Comparison of ENCODE assay signal across 10 cellular contexts in the genomic region with DNA sequence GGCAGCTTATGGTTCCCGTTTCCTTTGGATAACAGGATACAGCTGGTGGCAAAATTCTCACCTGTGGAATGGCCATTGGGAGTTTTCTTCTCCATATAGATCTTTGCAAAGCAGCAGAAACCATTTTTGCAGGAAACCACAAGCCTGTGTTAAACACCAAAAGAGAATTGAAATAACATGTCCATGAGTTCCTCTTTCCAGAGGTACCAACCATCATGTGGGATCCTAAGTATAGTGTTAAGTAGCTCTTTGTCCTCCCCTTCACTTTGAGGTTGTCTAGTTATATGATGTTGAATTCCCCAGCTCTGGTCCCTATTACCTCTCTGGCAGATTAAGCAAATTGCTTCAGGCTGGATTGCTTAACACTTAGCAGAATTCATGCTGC.
DNase-seq lines count a peak whose midpoint lies in the region; ATAC-seq, FAIRE-seq and TF ChIP-seq lines count a peak whose summit lies in the region.
"Had no signal": no experiment of that assay in that cellular context is flagged by ENCODE, and none has a peak within 500 bp of the region (broad histone marks: within the 10 kb centered on the region; RNA-seq: fewer than 3 reads in every experiment).

No MANE protein-coding gene starts in this region.

- no peak overlapping the region for H3K4me3 ChIP-seq in GM23248
- no peak overlapping the region for H3K4me3 ChIP-seq in keratinocyte (ENCODE audit: control insufficient read depth in 2 of 3, extremely low read depth in 1 of 3, insufficient read depth in 2 of 3, low read depth in 1 of 3, low read length in 3 of 3)
- no peak overlapping the region for H3K4me3 ChIP-seq in gastrocnemius medialis

- no peak for TF ChIP-seq POLR2A in gastrocnemius medialis (IDR thresholded peaks at IDR 0.05)

- H3F3A ChIP-seq in GM23248 (ENCODE audit: insufficient read depth) = peaks cover 19% of the 10 kb centered on the region

- H3K27ac ChIP-seq in GM23248 (no peak overlapping the region), keratinocyte (ENCODE audit: control insufficient read depth, insufficient read depth, low read length) (peak overlapping the region; percentile 65), gastrocnemius medialis (no peak overlapping the region)
- H3K27ac ChIP-seq: VCaP had no signal

- 90 to 91% methylated on average over 1 of the region's 1 CpG for WGBS in GM23248 (ENCODE audit: low coverage in 1 of 2, low lambda C conversion rate in 2 of 2, missing lambda C conversion rate in 2 of 2), 2 experiments

- dilution Hi-C loops in keratinocyte (cut with MboI; ENCODE audit: extremely low pct_ligation_motif_present, low sequenced_read_pairs) = no loop called here

- H3K9me3 ChIP-seq in GM23248 (ENCODE audit: low read depth) (no peaks in the 10 kb centered on the region), keratinocyte (ENCODE audit: control insufficient read depth, low read depth, low read length) (no peaks in the 10 kb centered on the region), gastrocnemius medialis (no peaks in the 10 kb centered on the region)

- intact Hi-C loops in gastrocnemius medialis (cut with DNase I; ENCODE audit: low total_unique reads) = no loop called here

- H3K4me1 ChIP-seq in GM23248 (ENCODE audit: insufficient read depth) (peaks cover 55% of the 10 kb centered on the region), keratinocyte (ENCODE audit: control insufficient read depth, extremely low read depth, insufficient read depth, low read length) (peaks cover 71% of the 10 kb centered on the region), gastrocnemius medialis (peaks cover 9 to 15% of the 10 kb centered on the region in 2 donors)

- no peak for TF ChIP-seq CTCF in keratinocyte (optimal IDR thresholded peaks at IDR 0.05 in 1 of 3, IDR thresholded peaks at IDR 0.05 in 1 of 3, conservative IDR thresholded peaks at IDR 0.05 in 1 of 3; ENCODE audit: extremely low read depth in 1 of 3, insufficient read depth in 2 of 3, low read length in 3 of 3)
- TF ChIP-seq CTCF in gastrocnemius medialis (IDR thresholded peaks at IDR 0.05 in 4 of 5, conservative IDR thresholded peaks at IDR 0.05 in 1 of 5) = no peak

- H3K9ac ChIP-seq in GM23248 (no peak overlapping the region), keratinocyte (ENCODE audit: control insufficient read depth, extremely low read depth, insufficient read depth, low read length) (no peak overlapping the region)

- H3K9me1 ChIP-seq in keratinocyte (ENCODE audit: control insufficient read depth, extremely low read depth, insufficient read depth, low read length) = no peaks in the 10 kb centered on the region

- H4K20me1 ChIP-seq in GM23248 (ENCODE audit: insufficient read depth) (0 out of 2 replicates have a peak, but pooled peaks cover 3% of the 10 kb centered on the region), keratinocyte (ENCODE audit: control insufficient read depth, extremely low read depth, insufficient read depth, low read length) (no peaks in the 10 kb centered on the region)

- H3K36me3 ChIP-seq in GM23248 (ENCODE audit: low read depth) = no peaks in the 10 kb centered on the region
- no peaks in the 10 kb centered on the region for H3K36me3 ChIP-seq in keratinocyte (ENCODE audit: control insufficient read depth in 2 of 2, extremely low read depth in 1 of 2, insufficient read depth in 2 of 2, low read length in 2 of 2)
- no peaks in the 10 kb centered on the region for H3K36me3 ChIP-seq in gastrocnemius medialis

- H3K4me2 ChIP-seq in GM23248 (ENCODE audit: unreplicated experiment) (no peak overlapping the region), keratinocyte (ENCODE audit: control insufficient read depth, extremely low read depth, insufficient read depth, low read depth, low read length) (peak overlapping the region; percentile 10)

- no peak for FAIRE-seq in keratinocyte (lab: Jason Lieb, UNC)

- H3K79me2 ChIP-seq in GM23248 (ENCODE audit: insufficient read depth) (peaks cover 98% of the 10 kb centered on the region), keratinocyte (ENCODE audit: control insufficient read depth, insufficient read depth, low read length) (peaks cover 47% of the 10 kb centered on the region)

- no peaks in the 10 kb centered on the region for H3K27me3 ChIP-seq in GM23248 (replicated peaks; ENCODE audit: insufficient read depth)
- no peaks in the 10 kb centered on the region for H3K27me3 ChIP-seq in keratinocyte (ENCODE audit: control insufficient read depth, extremely low read depth, insufficient read depth, low read length)
- H3K27me3 ChIP-seq in gastrocnemius medialis = no peaks in the 10 kb centered on the region

- DNase-seq in GM23248 (peak; percentile 17), NAMALWA (ENCODE audit: low spot score) (peak; percentile 86), keratinocyte (ENCODE audit: low read depth, low spot score) (no peak), amniotic stem cell (lab: John Stamatoyannopoulos, UW) (no peak), gastrocnemius medialis (no peak), NCI-H2227 (lab: John Stamatoyannopoulos, UW; ENCODE audit: unreplicated experiment) (no peak)
- DNase-seq in activated naive CD4-positive, alpha-beta T cell treated with Interleukin-2 at 50 U/mL for 16 hours = no peak
- DNase-seq: cerebellar nuclear complex had no signal

- peak; percentile 64 for ATAC-seq in GM18508 (IDR thresholded peaks at IDR 0.05; ENCODE audit: insufficient read depth, unreplicated experiment)
- no peak for ATAC-seq in gastrocnemius medialis

- H2AFZ ChIP-seq in GM23248 (no peak overlapping the region), keratinocyte (ENCODE audit: control insufficient read depth, low read length) (no peak overlapping the region)

- H3K9me2 ChIP-seq in GM23248 (ENCODE audit: insufficient read depth) = no peaks in the 10 kb centered on the region

- in situ Hi-C loops in GM23248 (cut with MboI) = loop anchor here (10.0 kb wide), 1 partner anchor 141 kb away; no protein-coding TSS in a partner anchor
- in situ Hi-C loops in gastrocnemius medialis (cut with MboI; ENCODE audit: low sequenced_read_pairs in 4 of 4) = loop anchor here in 3 of 4 donors (25.0 kb wide), 3 partner anchors 212 to 362 kb away; no protein-coding TSS in a partner anchor

Comparison
In these comparisons a context has a peak if more than half of its experiments do, and no peak if none do; other contexts are left out.
1. DNase-seq: peak in GM23248 (single experiment) and NAMALWA (single experiment); none in keratinocyte (single experiment), amniotic stem cell (single experiment), activated naive CD4-positive, alpha-beta T cell treated with Interleukin-2 at 50 U/mL for 16 hours (single experiment), gastrocnemius medialis (0 of 2) and NCI-H2227 (single experiment).